In genomic region chr2:120014231-120014990, GRCh38 we compare ENCODE assay signal across 8 cellular contexts. TPM values are rescaled to one million over a fixed set of nuclear protein-coding genes. Genes with fewer than 3 reads are reported as not detected.
A peak's percentile ranks its signal among the peaks of the same experiment; 100 is the strongest.
DNase-seq lines count a peak whose midpoint lies in the region; ATAC-seq and TF ChIP-seq lines count a peak whose summit lies in the region.

No MANE protein-coding gene starts in this region.

- H3K27me3 ChIP-seq in endocrine pancreas (ENCODE audit: control insufficient read depth, insufficient read depth, low read length) (no peaks in the 10 kb centered on the region), uterus (no peaks in the 10 kb centered on the region)

- H3K4me3 Mint-ChIP-seq in nephron: peak overlapping the region; percentile 80 to 94 (median 93)

- in situ Hi-C loops in KBM-7 (cut with MboI; ENCODE audit: low pct_unique_long_range_greater_than_20kb, low sequenced_read_pairs): no loop called here

- H3K36me3 Mint-ChIP-seq in nephron (ENCODE audit: low read depth): peaks cover 27% of the 10 kb centered on the region

- no peak for TF ChIP-seq POLR2A in uterus (IDR thresholded peaks at IDR 0.05)

- no peak for ATAC-seq in stimulated activated naive CD8-positive, alpha-beta T cell treated with anti-CD3 and anti-CD28 coated beads, Interleukin-15, Interleukin-2, amounts not matched to agents 100 U/mL and 50 U/mL, for 24 hours

- peaks cover 29% of the 10 kb centered on the region for H3K4me1 Mint-ChIP-seq in nephron

- DNase-seq in DMS 273 (lab: John Stamatoyannopoulos, UW; ENCODE audit: unreplicated experiment): peak; percentile 81
- peak; percentile 79 for DNase-seq in NCI-H2171 treated with DMSO at 0.1 percent for 48 hours (lab: John Stamatoyannopoulos, UW)
- no peak for DNase-seq in AG20443 (ENCODE audit: low spot score)
- no peak for DNase-seq in KBM-7
- no peak for DNase-seq in stimulated activated naive CD8-positive, alpha-beta T cell treated with anti-CD3 and anti-CD28 coated beads, Interleukin-15, Interleukin-2, amounts not matched to agents 100 U/mL and 50 U/mL, for 24 hours
- no peak for DNase-seq in uterus

- H3K4me1 ChIP-seq in endocrine pancreas (ENCODE audit: control insufficient read depth, insufficient read depth, low read length): no peaks in the 10 kb centered on the region
- H3K4me1 ChIP-seq in uterus: no peaks in the 10 kb centered on the region

- H3K36me3 ChIP-seq in endocrine pancreas (ENCODE audit: control insufficient read depth, insufficient read depth, low read length): peaks cover 2% of the 10 kb centered on the region
- H3K36me3 ChIP-seq in uterus: no peaks in the 10 kb centered on the region

- no peak overlapping the region for H3K27ac ChIP-seq in uterus

- no peak overlapping the region for H3K9ac ChIP-seq in endocrine pancreas (ENCODE audit: control insufficient read depth, insufficient read depth, low read length)

- intact Hi-C loops in uterus (cut with DNase I; ENCODE audit: low total_unique reads): no loop called here

- H3K9me3 Mint-ChIP-seq in nephron: peaks cover 2% of the 10 kb centered on the region

- H3K27ac Mint-ChIP-seq in nephron: peak overlapping the region; percentile 66 to 95 (median 77)

- H3K4me3 ChIP-seq in endocrine pancreas (ENCODE audit: control insufficient read depth, insufficient read depth, low read length): peak overlapping the region; percentile 77
- peak overlapping the region in 1 of 2 donors; percentile 79 for H3K4me3 ChIP-seq in uterus

- no peaks in the 10 kb centered on the region for H3K9me3 ChIP-seq in endocrine pancreas (ENCODE audit: control insufficient read depth, low read length)
- H3K9me3 ChIP-seq in uterus: no peaks in the 10 kb centered on the region

- H3K27me3 Mint-ChIP-seq in nephron (ENCODE audit: low read depth): peaks cover 4% of the 10 kb centered on the region

- TF ChIP-seq CTCF in nephron (IDR thresholded peaks at IDR 0.05; ENCODE audit: unreplicated experiment in 3 of 3) (no peak), uterus (IDR thresholded peaks at IDR 0.05) (no peak)

RNA-seq across cellular contexts. Expression of gene EPB41L5, which starts 1.5 kb away (rescaled TPM):
- total RNA-seq in uterus: 10 to 100 TPM in 3 of 4 donors, 1 to 10 TPM in 1; 9.2 to 56.5 (median 25.1) TPM

Comparison
In these comparisons a context has a peak if more than half of its experiments do, and no peak if none do; other contexts are left out.
1. DNase-seq: peak in DMS 273 (single experiment) and NCI-H2171 treated with DMSO at 0.1 percent for 48 hours (single experiment); none in AG20443 (single experiment), KBM-7 (single experiment), stimulated activated naive CD8-positive, alpha-beta T cell treated with anti-CD3 and anti-CD28 coated beads, Interleukin-15, Interleukin-2, amounts not matched to agents 100 U/mL and 50 U/mL, for 24 hours (single experiment) and uterus (0 of 2).